Comparison of ENCODE assay signal across 16 cellular contexts in genomic region chr18:11667578-11667977, GRCh38. TPM values are rescaled to one million over a fixed set of nuclear protein-coding genes. Genes with fewer than 3 reads are reported as not detected.
DNase-seq lines count a peak whose midpoint lies in the region; ATAC-seq and TF ChIP-seq lines count a peak whose summit lies in the region.
"Had no signal": no experiment of that assay in that cellular context is flagged by ENCODE, and none has a peak within 500 bp of the region (broad histone marks: within the 10 kb centered on the region; RNA-seq: fewer than 3 reads in every experiment).

No MANE protein-coding gene starts in this region.

- peak; percentile 24 for DNase-seq in endodermal cell
- no peak for DNase-seq in glutamatergic neuron
- DNase-seq in mucosa of gallbladder (ENCODE audit: low spot score): peak; percentile 1
- DNase-seq in NCI-H146 (lab: John Stamatoyannopoulos, UW): no peak
- no peak for DNase-seq in NCI-H2227 (lab: John Stamatoyannopoulos, UW; ENCODE audit: unreplicated experiment)
- DNase-seq in NCI-H446 (lab: John Stamatoyannopoulos, UW): no peak
- DNase-seq: ACHN; BE2C; C1 segment of cervical spinal cord; CD4-positive, CD25-positive, alpha-beta regulatory T cell; CD8-positive, alpha-beta memory T cell; COR-L47; HCEC 1CT; IMR-90 had no signal

- no peak overlapping the region for H3K4me3 ChIP-seq in endodermal cell (ENCODE audit: low read length)
- H3K4me3 ChIP-seq: GM23338 had no signal

- no peaks in the 10 kb centered on the region for H3K27me3 ChIP-seq in endodermal cell (ENCODE audit: control insufficient read depth, insufficient read depth, low read length, poor library complexity, severe bottlenecking)
- H3K27me3 ChIP-seq: BE2C had no signal

- H3K27ac ChIP-seq in endodermal cell (ENCODE audit: low read depth, low read length): no peak overlapping the region

- H3K9me3 Mint-ChIP-seq in endodermal cell (no peaks in the 10 kb centered on the region), glutamatergic neuron (ENCODE audit: unreplicated experiment) (peaks cover 1% of the 10 kb centered on the region)
- H3K9me3 Mint-ChIP-seq: CD4-positive, CD25-positive, alpha-beta regulatory T cell; CD8-positive, alpha-beta memory T cell; GM23338 had no signal

- no peak overlapping the region for H3K27ac Mint-ChIP-seq in endodermal cell
- peak overlapping the region; percentile 11 for H3K27ac Mint-ChIP-seq in glutamatergic neuron (ENCODE audit: unreplicated experiment)
- H3K27ac Mint-ChIP-seq: CD4-positive, CD25-positive, alpha-beta regulatory T cell; CD8-positive, alpha-beta memory T cell; GM23338 had no signal

- no peaks in the 10 kb centered on the region for H3K36me3 Mint-ChIP-seq in endodermal cell (ENCODE audit: low read depth)
- no peaks in the 10 kb centered on the region for H3K36me3 Mint-ChIP-seq in glutamatergic neuron (ENCODE audit: unreplicated experiment)
- H3K36me3 Mint-ChIP-seq: CD4-positive, CD25-positive, alpha-beta regulatory T cell; CD8-positive, alpha-beta memory T cell had no signal

- no peak overlapping the region for H3K9ac ChIP-seq in endodermal cell (ENCODE audit: extremely low read depth, low read length, poor library complexity, severe bottlenecking)

- H3K9me3 ChIP-seq in endodermal cell (ENCODE audit: control insufficient read depth, low read length): no peaks in the 10 kb centered on the region
- H3K9me3 ChIP-seq: BE2C had no signal

- TF ChIP-seq CTCF in endodermal cell (conservative IDR thresholded peaks at IDR 0.05) (no peak), glutamatergic neuron (IDR thresholded peaks at IDR 0.05; ENCODE audit: partially characterized antibody, unreplicated experiment) (no peak)

- H3K4me1 Mint-ChIP-seq in endodermal cell: peaks cover 28% of the 10 kb centered on the region
- peaks cover 33% of the 10 kb centered on the region for H3K4me1 Mint-ChIP-seq in glutamatergic neuron (ENCODE audit: low read depth, unreplicated experiment)
- H3K4me1 Mint-ChIP-seq: CD4-positive, CD25-positive, alpha-beta regulatory T cell; CD8-positive, alpha-beta memory T cell had no signal

- ATAC-seq in HG03025 (IDR thresholded peaks at IDR 0.05; ENCODE audit: low FRiP score, unreplicated experiment): no peak
- ATAC-seq: GM23338 had no signal

- H3K4me1 ChIP-seq in endodermal cell (ENCODE audit: control insufficient read depth, insufficient read depth, low read length): peaks cover 22% of the 10 kb centered on the region
- H3K4me1 ChIP-seq: BE2C had no signal

- H3K27me3 Mint-ChIP-seq in endodermal cell (ENCODE audit: insufficient read depth) (peaks cover 9% of the 10 kb centered on the region), glutamatergic neuron (ENCODE audit: unreplicated experiment) (no peaks in the 10 kb centered on the region)

- H3K36me3 ChIP-seq in endodermal cell (ENCODE audit: control insufficient read depth, insufficient read depth, low read length): no peaks in the 10 kb centered on the region
- H3K36me3 ChIP-seq: BE2C had no signal

- 87 to 100% methylated on average over 1 to 6 of the region's 6 CpGs for WGBS in endodermal cell (ENCODE audit: insufficient coverage in 1 of 2, insufficient read length in 1 of 2), 2 experiments

- H3K4me3 Mint-ChIP-seq in endodermal cell: no peak overlapping the region
- no peak overlapping the region for H3K4me3 Mint-ChIP-seq in glutamatergic neuron (ENCODE audit: unreplicated experiment)
- H3K4me3 Mint-ChIP-seq: CD4-positive, CD25-positive, alpha-beta regulatory T cell; CD8-positive, alpha-beta memory T cell; GM23338 had no signal

RNA-seq across cellular contexts. Expression of gene GNAL, which starts 21.5 kb away (rescaled TPM):
- total RNA-seq in endodermal cell (10 to 100 TPM; 37.9 to 58.2 TPM), glutamatergic neuron (ENCODE audit: unreplicated experiment) (52.5 TPM), mucosa of gallbladder (3.9 TPM)
- 16.0 TPM for polyA plus RNA-seq in endodermal cell (2013, experiment 1 of 2)
- polyA plus RNA-seq in endodermal cell (2013, experiment 2 of 2): 17.5 TPM
- polyA plus RNA-seq: CD8-positive, alpha-beta memory T cell had no signal

RNA-seq across cellular contexts. Expression of gene SLC35G4, which starts 58.2 kb away (rescaled TPM):
- total RNA-seq in endodermal cell (not detected), glutamatergic neuron (ENCODE audit: unreplicated experiment) (not detected), mucosa of gallbladder (not detected)
- polyA plus RNA-seq in endodermal cell (2013, experiment 1 of 2): not detected
- polyA plus RNA-seq in endodermal cell (2013, experiment 2 of 2): not detected
- total RNA-seq: CD4-positive, CD25-positive, alpha-beta regulatory T cell; CD8-positive, alpha-beta memory T cell; GM23338; IMR-90 had no signal
- polyA plus RNA-seq: CD4-positive, CD25-positive, alpha-beta regulatory T cell; CD8-positive, alpha-beta memory T cell; GM23338; IMR-90 had no signal

Comparison
In these comparisons a context has a peak if more than half of its experiments do, and no peak if none do; other contexts are left out.
1. DNase-seq: peak in endodermal cell (single experiment) and mucosa of gallbladder (single experiment); none in glutamatergic neuron (single experiment), NCI-H146 (single experiment), NCI-H2227 (single experiment) and NCI-H446 (0 of 2).